ENCODE assay signal across 8 cellular contexts in genomic region chr3:52851348-52851747, GRCh38. TPM values are rescaled to one million over a fixed set of nuclear protein-coding genes. Genes with fewer than 3 reads are reported as not detected.
DNase-seq lines count a peak whose midpoint lies in the region; ATAC-seq, FAIRE-seq and TF ChIP-seq lines count a peak whose summit lies in the region.

No MANE protein-coding gene starts in this region.

- H3K36me3 ChIP-seq in HEK293 (ENCODE audit: control insufficient read depth in 2 of 2, insufficient read depth in 1 of 2, low read length in 2 of 2) = peaks cover 0 to 47% of the 10 kb centered on the region in 2 experiments; a peak in 2 of 3 replicates
- H3K36me3 ChIP-seq in OCI-LY3 (replicated peaks; ENCODE audit: low read depth, low read length) = no peaks in the 10 kb centered on the region
- H3K36me3 ChIP-seq in kidney epithelial cell (ENCODE audit: control insufficient read depth, insufficient read depth, low read length) = no peaks in the 10 kb centered on the region
- H3K36me3 ChIP-seq in tibial nerve = peaks cover 0 to 91% (median 11%) of the 10 kb centered on the region in 3 donors

- H3K4me3 ChIP-seq in HEK293 (ENCODE audit: low read depth, low read length) (no peak overlapping the region), OCI-LY3 (ENCODE audit: low read length) (no peak overlapping the region), kidney epithelial cell (ENCODE audit: low read depth, low read length) (no peak overlapping the region), tibial nerve (no peak overlapping the region)

- TF ChIP-seq CTCF in D721Med (IDR thresholded peaks at IDR 0.05; ENCODE audit: insufficient read depth, missing control alignments) (peak; percentile 62), HEK293 (tag by site-specific recombination; IDR thresholded peaks at IDR 0.05) (peak; percentile 74), OCI-LY3 (IDR thresholded peaks at IDR 0.05; ENCODE audit: low read depth, low read length) (peak; percentile 71), brain (conservative IDR thresholded peaks at IDR 0.05) (peak; percentile 61 to 79), kidney epithelial cell (IDR thresholded peaks at IDR 0.05; ENCODE audit: insufficient read depth, low read length, poor library complexity, severe bottlenecking) (peak; percentile 55), tibial nerve (IDR thresholded peaks at IDR 0.05) (peak; percentile 25 to 58 (median 31))

- POLR2A ChIA-PET in HEK293 (lab: Yijun Ruan, JAX) = no interaction called here

- H3K27ac ChIP-seq in HEK293 (ENCODE audit: extremely low read depth, low read depth, low read length) (no peak overlapping the region), OCI-LY3 (ENCODE audit: low read length) (no peak overlapping the region), tibial nerve (no peak overlapping the region)

- no peak overlapping the region for H3K27ac Mint-ChIP-seq in brain
- H3K27ac Mint-ChIP-seq in T-helper 2 cell treated with Interferon-gamma antibody and Interleukin-4, amounts not matched to agents 5 μg/mL and 100 μg/mL, for 36 hours = no peak overlapping the region

- H3K4me3 Mint-ChIP-seq in brain = no peak overlapping the region
- H3K4me3 Mint-ChIP-seq in T-helper 2 cell treated with Interferon-gamma antibody and Interleukin-4, amounts not matched to agents 5 μg/mL and 100 μg/mL, for 36 hours = no peak overlapping the region

- H4K20me1 ChIP-seq in OCI-LY3 (ENCODE audit: insufficient read depth, low read length) = no peaks in the 10 kb centered on the region

- CTCF ChIA-PET in HEK293 (lab: Yijun Ruan, JAX) = interaction anchor here (1.0 to 1.6 kb wide), 5 partner anchors 21 to 224 kb away, joined by 3 to 4 read pairs (median 3); no protein-coding TSS in a partner anchor

- no peak for TF ChIP-seq POLR2A in tibial nerve (IDR thresholded peaks at IDR 0.05)

- no peaks in the 10 kb centered on the region for H3K79me2 ChIP-seq in OCI-LY3 (ENCODE audit: low read length)

- H3K27me3 Mint-ChIP-seq in brain = no peaks in the 10 kb centered on the region
- H3K27me3 Mint-ChIP-seq in T-helper 2 cell treated with Interferon-gamma antibody and Interleukin-4, amounts not matched to agents 5 μg/mL and 100 μg/mL, for 36 hours (ENCODE audit: low read depth) = no peaks in the 10 kb centered on the region

- no peaks in the 10 kb centered on the region for H3K9me3 ChIP-seq in HEK293 (ENCODE audit: control insufficient read depth, insufficient read depth, low read depth, low read length)
- no peaks in the 10 kb centered on the region for H3K9me3 ChIP-seq in OCI-LY3 (ENCODE audit: insufficient read depth, low read length)
- H3K9me3 ChIP-seq in tibial nerve = no peaks in the 10 kb centered on the region

- no peak for TF ChIP-seq EP300 in tibial nerve (IDR thresholded peaks at IDR 0.05)

- no peaks in the 10 kb centered on the region for H3K27me3 ChIP-seq in OCI-LY3 (ENCODE audit: low read depth, low read length)
- H3K27me3 ChIP-seq in kidney epithelial cell (ENCODE audit: control insufficient read depth, insufficient read depth, low read length) = no peaks in the 10 kb centered on the region
- no peaks in the 10 kb centered on the region for H3K27me3 ChIP-seq in tibial nerve

- peak; percentile 76 for DNase-seq in D721Med (ENCODE audit: insufficient read length, low spot score)
- DNase-seq in kidney epithelial cell (ENCODE audit: low read depth) = no peak
- DNase-seq in tibial nerve (ENCODE audit: low spot score in 2 of 2) = no peak
- no peak for DNase-seq in T-helper 2 cell treated with Interferon-gamma antibody and Interleukin-4, amounts not matched to agents 5 μg/mL and 100 μg/mL, for 36 hours (ENCODE audit: low spot score)

- peaks cover 25% of the 10 kb centered on the region for H3K4me1 Mint-ChIP-seq in brain
- H3K4me1 Mint-ChIP-seq in T-helper 2 cell treated with Interferon-gamma antibody and Interleukin-4, amounts not matched to agents 5 μg/mL and 100 μg/mL, for 36 hours (ENCODE audit: low read depth) = peaks cover 4% of the 10 kb centered on the region

- 60 to 70% methylated on average over 3 of the region's 3 CpGs for WGBS in tibial nerve, 2 donors

- no peak overlapping the region for H3K9ac ChIP-seq in OCI-LY3 (ENCODE audit: low read length)

- no peak overlapping the region for H3K4me2 ChIP-seq in OCI-LY3 (ENCODE audit: low read length)

- no peak for ATAC-seq in GM18498 (IDR thresholded peaks at IDR 0.05; ENCODE audit: unreplicated experiment)

- no peak for FAIRE-seq in D721Med (lab: Jason Lieb, UNC)

- H2AFZ ChIP-seq in OCI-LY3 (ENCODE audit: low read depth, low read length) = no peak overlapping the region

- H3K4me1 ChIP-seq in HEK293 (ENCODE audit: control insufficient read depth, insufficient read depth, low read length) = no peaks in the 10 kb centered on the region
- H3K4me1 ChIP-seq in OCI-LY3 (ENCODE audit: low read length) = no peaks in the 10 kb centered on the region
- H3K4me1 ChIP-seq in tibial nerve = peaks cover 0 to 5% (median 0%) of the 10 kb centered on the region in 4 donors

- H3K36me3 Mint-ChIP-seq in brain = peaks cover 45% of the 10 kb centered on the region
- H3K36me3 Mint-ChIP-seq in T-helper 2 cell treated with Interferon-gamma antibody and Interleukin-4, amounts not matched to agents 5 μg/mL and 100 μg/mL, for 36 hours (ENCODE audit: low read depth) = peaks cover 2% of the 10 kb centered on the region

- no peaks in the 10 kb centered on the region for H3K9me3 Mint-ChIP-seq in brain
- H3K9me3 Mint-ChIP-seq in T-helper 2 cell treated with Interferon-gamma antibody and Interleukin-4, amounts not matched to agents 5 μg/mL and 100 μg/mL, for 36 hours = no peaks in the 10 kb centered on the region

TF ChIP-seq in HEK293, 187 proteins besides CTCF, POLR2A, EP300 and RAD21:
- TF ChIP-seq ATF2 (tag by site-specific recombination; IDR thresholded peaks at IDR 0.05; ENCODE audit: low read depth) (no peak), EGR2 (tag by site-specific recombination; IDR thresholded peaks at IDR 0.05; ENCODE audit: low read depth) (no peak), ZNF394 (tag by site-specific recombination; IDR thresholded peaks at IDR 0.05; ENCODE audit: borderline replicate concordance) (peak; percentile 81; the same call in 1 of the 2 replicates), MEIS1 (CRISPR knock-in tag; IDR thresholded peaks at IDR 0.05; ENCODE audit: borderline replicate concordance) (no peak), KLF1 (tag by site-specific recombination; IDR thresholded peaks at IDR 0.05) (no peak), ZNF654 (tag by site-specific recombination; IDR thresholded peaks at IDR 0.05; ENCODE audit: low read depth) (peak; percentile 89), PRDM6 (tag by site-specific recombination; IDR thresholded peaks at IDR 0.05) (no peak), ELK4 (IDR thresholded peaks at IDR 0.05; ENCODE audit: borderline replicate concordance, low read depth, low read length) (no peak), ZNF521 (tag by site-specific recombination; IDR thresholded peaks at IDR 0.05) (no peak), ZSCAN30 (tag by site-specific recombination; IDR thresholded peaks at IDR 0.05) (0 out of 2 replicates have a peak, but pooled peaks have one; percentile 21), YY1 (tag by site-specific recombination; IDR thresholded peaks at IDR 0.05) (no peak), ZNF660 (tag by site-specific recombination; IDR thresholded peaks at IDR 0.05) (peak; percentile 39; the same call in 1 of the 2 replicates), ZNF776 (tag by site-specific recombination; IDR thresholded peaks at IDR 0.05; ENCODE audit: borderline replicate concordance) (no peak)

RNA-seq across cellular contexts. Expression of gene MUSTN1, which starts 16.5 kb away (rescaled TPM):
- polyA plus RNA-seq in brain (ENCODE audit: insufficient read depth, low read depth, low replicate concordance) = 25.5 TPM
- total RNA-seq in kidney epithelial cell = not detected in 2 replicates
- total RNA-seq in tibial nerve = 10 to 100 TPM; 38.5 to 77.9 (median 64.9) TPM

RNA-seq across cellular contexts. Expression of gene ITIH4, which starts 20.9 kb away (rescaled TPM):
- 0.46 TPM for polyA plus RNA-seq in brain (ENCODE audit: insufficient read depth, low read depth, low replicate concordance)
- 0.13 and 0.41 TPM in 2 replicates for total RNA-seq in kidney epithelial cell
- 10 to 100 TPM in 2 of 4 donors, 1 to 10 TPM in 2; 5.4 to 24.9 (median 10.1) TPM for total RNA-seq in tibial nerve

RNA-seq across cellular contexts. Expression of gene STIMATE, which starts 46.0 kb away (rescaled TPM):
- 6.4 TPM for polyA plus RNA-seq in brain (ENCODE audit: insufficient read depth, low read depth, low replicate concordance)
- total RNA-seq in kidney epithelial cell (14.4 and 15.2 TPM in 2 replicates), tibial nerve (10 to 100 TPM; 35.4 to 82.3 (median 46.0) TPM)

RNA-seq across cellular contexts. Expression of gene ITIH3, which starts 56.8 kb away (rescaled TPM):
- polyA plus RNA-seq in brain (ENCODE audit: insufficient read depth, low read depth, low replicate concordance) = 0.54 TPM
- total RNA-seq in kidney epithelial cell = not detected in 2 replicates
- 10 to 100 TPM in 3 of 4 donors, 1 to 10 TPM in 1; 9.4 to 29.6 (median 20.1) TPM for total RNA-seq in tibial nerve

Comparison
In these comparisons a context has a peak if more than half of its experiments do, and no peak if none do; other contexts are left out.
1. RNA of gene MUSTN1, which starts 16.5 kb away (total RNA-seq): 38.5 to 77.9 TPM in tibial nerve; not detected in kidney epithelial cell; every median in the first group is over 10 times any median in the second.
2. Peak in every context shown above with its lines, with median percentiles within 50 percentile points of each other: CTCF ChIP-seq.